10 cellular contexts compared by ENCODE assay signal in genomic region chr9:32603914-32604852, GRCh38. TPM values are rescaled to one million over a fixed set of nuclear protein-coding genes. Genes with fewer than 3 reads are reported as not detected.
DNase-seq lines count a peak whose midpoint lies in the region; ATAC-seq, FAIRE-seq and TF ChIP-seq lines count a peak whose summit lies in the region.
"Had no signal": no experiment of that assay in that cellular context is flagged by ENCODE, and none has a peak within 500 bp of the region (broad histone marks: within the 10 kb centered on the region; RNA-seq: fewer than 3 reads in every experiment).

No MANE protein-coding gene starts in this region.

- H3K4me3 ChIP-seq in CD8-positive, alpha-beta T cell (ENCODE audit: low read depth, low read length), result no peak overlapping the region

- peaks cover 8% of the 10 kb centered on the region for H3K27me3 Mint-ChIP-seq in CD8-positive, alpha-beta T cell (ENCODE audit: low read depth)

- H3K9me3 ChIP-seq in CD8-positive, alpha-beta T cell (ENCODE audit: low read length), result no peaks in the 10 kb centered on the region

- H3K27ac ChIP-seq in CD8-positive, alpha-beta T cell (ENCODE audit: low read depth, low read length), result no peak overlapping the region

- no peak for TF ChIP-seq CTCF in CD8-positive, alpha-beta T cell (IDR thresholded peaks at IDR 0.05)

- POLR2A ChIA-PET in CD8-positive, alpha-beta T cell (lab: Charles Lee), result no interaction called here

- DNase-seq in HT1080 (ENCODE audit: low read depth), result peak; percentile 98
- no peak for DNase-seq in D341Med (ENCODE audit: low spot score)
- DNase-seq in CD8-positive, alpha-beta T cell, result no peak
- DNase-seq in NCI-H1092 (lab: John Stamatoyannopoulos, UW), result no peak
- DNase-seq in frontal cortex (ENCODE audit: low spot score in 2 of 2), result no peak
- DNase-seq: GOT3, NCI-H2029 had no signal

- ATAC-seq in GM18520 (IDR thresholded peaks at IDR 0.05; ENCODE audit: unreplicated experiment) (peak; percentile 52), GM21825 (IDR thresholded peaks at IDR 0.05; ENCODE audit: unreplicated experiment) (peak; percentile 75), esophagus mucosa (peak; percentile 98)
- no peak for ATAC-seq in CD8-positive, alpha-beta T cell

- H3K9me3 Mint-ChIP-seq in CD8-positive, alpha-beta T cell, result peaks cover 4% of the 10 kb centered on the region

- H3K4me1 ChIP-seq in CD8-positive, alpha-beta T cell (ENCODE audit: insufficient read depth, low read length), result no peaks in the 10 kb centered on the region

- no peak for FAIRE-seq in frontal cortex (lab: Jason Lieb, UNC)

- H3K36me3 ChIP-seq in CD8-positive, alpha-beta T cell (ENCODE audit: insufficient read depth, low read length), result no peaks in the 10 kb centered on the region

- no peaks in the 10 kb centered on the region for H3K36me3 Mint-ChIP-seq in CD8-positive, alpha-beta T cell

- no peaks in the 10 kb centered on the region for H3K27me3 ChIP-seq in CD8-positive, alpha-beta T cell (ENCODE audit: insufficient read depth, low read length)

- CTCF ChIA-PET in CD8-positive, alpha-beta T cell (lab: Charles Lee), result interaction anchor here (0.6 kb wide), 1 partner anchor 10 kb away, joined by 4 read pairs; no protein-coding TSS in a partner anchor

- intact Hi-C loops in CD8-positive, alpha-beta T cell (cut with DNase I, micrococcal nuclease), result no loop called here

- H3K4me3 Mint-ChIP-seq in CD8-positive, alpha-beta T cell, result no peak overlapping the region

- no peaks in the 10 kb centered on the region for H3K4me1 Mint-ChIP-seq in CD8-positive, alpha-beta T cell (ENCODE audit: low read depth)

- no peak overlapping the region for H3K27ac Mint-ChIP-seq in CD8-positive, alpha-beta T cell

RNA-seq across cellular contexts. Expression of gene NDUFB6, which starts 31.2 kb away (rescaled TPM):
- 101 and 142 TPM in 2 replicates for total RNA-seq in HT1080 (2014; rRNA removed; shearing (Covaris generic))
- polyA plus RNA-seq in HT1080 (2015; cell fraction: cytosol; rRNA removed), result 125 and 127 TPM in 2 replicates
- polyA plus RNA-seq in HT1080 (2015; cell fraction: nucleus; rRNA removed), result 55.5 and 66.4 TPM in 2 replicates
- total RNA-seq in esophagus mucosa (39.2 TPM), frontal cortex (44.8 TPM)
- total RNA-seq in CD8-positive, alpha-beta T cell, result 10 to 100 TPM; 12.1 to 15.2 TPM

RNA-seq across cellular contexts. Expression of gene TAF1L, which starts 31.3 kb away (rescaled TPM):
- not detected in 2 replicates for total RNA-seq in HT1080 (2014; rRNA removed; shearing (Covaris generic))
- not detected in 2 replicates for polyA plus RNA-seq in HT1080 (2015; cell fraction: cytosol; rRNA removed)
- 0.03 TPM in 1 of 2 replicates, not detected in the other for polyA plus RNA-seq in HT1080 (2015; cell fraction: nucleus; rRNA removed)
- not detected for total RNA-seq in esophagus mucosa
- not detected for total RNA-seq in CD8-positive, alpha-beta T cell
- total RNA-seq in frontal cortex, result under 0.01 TPM

RNA-seq across cellular contexts. Expression of gene TOPORS, which starts 51.8 kb away (rescaled TPM):
- total RNA-seq in HT1080 (2014; rRNA removed; shearing (Covaris generic)), result 20.8 and 27.0 TPM in 2 replicates
- 12.2 and 15.1 TPM in 2 replicates for polyA plus RNA-seq in HT1080 (2015; cell fraction: cytosol; rRNA removed)
- polyA plus RNA-seq in HT1080 (2015; cell fraction: nucleus; rRNA removed), result 29.8 and 29.9 TPM in 2 replicates
- total RNA-seq in esophagus mucosa, result 8.8 TPM
- 10 to 100 TPM; 40.6 to 41.0 TPM for total RNA-seq in CD8-positive, alpha-beta T cell
- 59.1 TPM for total RNA-seq in frontal cortex

RNA-seq across cellular contexts. Expression of gene SMIM27, which starts 52.1 kb away (rescaled TPM):
- 9.2 and 12.1 TPM in 2 replicates for total RNA-seq in HT1080 (2014; rRNA removed; shearing (Covaris generic))
- 2.9 and 5.2 TPM in 2 replicates for polyA plus RNA-seq in HT1080 (2015; cell fraction: cytosol; rRNA removed)
- polyA plus RNA-seq in HT1080 (2015; cell fraction: nucleus; rRNA removed), result 0.60 and 1.9 TPM in 2 replicates
- total RNA-seq in esophagus mucosa, result 7.2 TPM
- total RNA-seq in CD8-positive, alpha-beta T cell, result 10 to 100 TPM; 16.1 to 20.2 TPM
- 3.3 TPM for total RNA-seq in frontal cortex
